In genomic region chr14:105581551-105582341, GRCh38 we compare ENCODE assay signal across 11 cellular contexts. TPM values are rescaled to one million over a fixed set of nuclear protein-coding genes. Genes with fewer than 3 reads are reported as not detected.
DNase-seq lines count a peak whose midpoint lies in the region; ATAC-seq and TF ChIP-seq lines count a peak whose summit lies in the region.
"Had no signal": no experiment of that assay in that cellular context is flagged by ENCODE, and none has a peak within 500 bp of the region (broad histone marks: within the 10 kb centered on the region; RNA-seq: fewer than 3 reads in every experiment).

No MANE protein-coding gene starts in this region.

- no peak overlapping the region for H3K4me3 ChIP-seq in GM12864 (ENCODE audit: low read depth, low read length)
- H3K4me3 ChIP-seq in right atrium auricular region, result no peak overlapping the region

- no peaks in the 10 kb centered on the region for H3K27me3 Mint-ChIP-seq in activated T-cell treated with anti-CD3 and anti-CD28 coated beads, Interleukin-2, amount 50 U/mL, for 4 hours (ENCODE audit: low read depth)

- ATAC-seq in GM21367 (IDR thresholded peaks at IDR 0.05; ENCODE audit: unreplicated experiment), result peak; percentile 44
- peak; percentile 47 for ATAC-seq in HG03280 (IDR thresholded peaks at IDR 0.05; ENCODE audit: unreplicated experiment)
- ATAC-seq in activated T-cell treated with anti-CD3 and anti-CD28 coated beads, Interleukin-2, amount 50 U/mL, for 4 hours, result no peak
- ATAC-seq in left ventricle myocardium superior, result no peak

- no peaks in the 10 kb centered on the region for H3K27me3 ChIP-seq in right atrium auricular region
- H3K27me3 ChIP-seq: neutrophil had no signal

- no peaks in the 10 kb centered on the region for H3K36me3 ChIP-seq in right atrium auricular region
- H3K36me3 ChIP-seq: neutrophil had no signal

- H3K4me1 ChIP-seq in right atrium auricular region, result no peaks in the 10 kb centered on the region

- no peaks in the 10 kb centered on the region for H3K9me3 Mint-ChIP-seq in activated T-cell treated with anti-CD3 and anti-CD28 coated beads, Interleukin-2, amount 50 U/mL, for 4 hours

- no peak overlapping the region for H3K4me3 Mint-ChIP-seq in activated T-cell treated with anti-CD3 and anti-CD28 coated beads, Interleukin-2, amount 50 U/mL, for 4 hours

- no peaks in the 10 kb centered on the region for H3K36me3 Mint-ChIP-seq in activated T-cell treated with anti-CD3 and anti-CD28 coated beads, Interleukin-2, amount 50 U/mL, for 4 hours (ENCODE audit: insufficient read depth)

- intact Hi-C loops in left ventricle myocardium superior (cut with micrococcal nuclease), result no loop called here

- DNase-seq in GM12864 (ENCODE audit: low read depth) (peak; percentile 82), islet precursor cell (peak; percentile 44), cerebellum (ENCODE audit: low spot score) (no peak), right atrium auricular region (ENCODE audit: low spot score) (no peak), left ventricle myocardium superior (no peak)
- DNase-seq in activated T-cell treated with anti-CD3 and anti-CD28 coated beads, Interleukin-2, amount 50 U/mL, for 4 hours, result no peak
- DNase-seq: activated CD8-positive, alpha-beta memory T cell treated with anti-CD3 and anti-CD28 coated beads, Interleukin-2, amount 50 U/mL, for 48 hours; C1 segment of cervical spinal cord had no signal

- no peak for TF ChIP-seq CTCF in GM12864 (IDR thresholded peaks at IDR 0.05; ENCODE audit: low read depth, low read length, missing control alignments)
- no peak for TF ChIP-seq CTCF in right atrium auricular region (IDR thresholded peaks at IDR 0.05)

- H3K4me1 Mint-ChIP-seq in activated T-cell treated with anti-CD3 and anti-CD28 coated beads, Interleukin-2, amount 50 U/mL, for 4 hours (ENCODE audit: low read depth), result peaks cover 6% of the 10 kb centered on the region

- no peak overlapping the region for H3K27ac ChIP-seq in right atrium auricular region
- H3K27ac ChIP-seq: neutrophil had no signal

- H3K9me3 ChIP-seq in right atrium auricular region, result no peaks in the 10 kb centered on the region
- H3K9me3 ChIP-seq: neutrophil had no signal

RNA-seq across cellular contexts. Expression of gene TMEM121, which starts 55.4 kb away (rescaled TPM):
- total RNA-seq in cerebellum (12.5 TPM), right atrium auricular region (1 to 10 TPM; 3.4 to 5.8 TPM), left ventricle myocardium superior (4.0 TPM)
- 10 to 100 TPM; 14.4 to 24.6 (median 19.5) TPM for total RNA-seq in activated T-cell treated with anti-CD3 and anti-CD28 coated beads, Interleukin-2, amount 50 U/mL, for 4 hours

Comparison
In these comparisons a context has a peak if more than half of its experiments do, and no peak if none do; other contexts are left out.
1. DNase-seq: peak in GM12864 (single experiment) and islet precursor cell (single experiment); none in cerebellum (single experiment), activated T-cell treated with anti-CD3 and anti-CD28 coated beads, Interleukin-2, amount 50 U/mL, for 4 hours (single experiment), right atrium auricular region (single experiment) and left ventricle myocardium superior (single experiment).
2. ATAC-seq: peak in GM21367 (single experiment) and HG03280 (single experiment); none in activated T-cell treated with anti-CD3 and anti-CD28 coated beads, Interleukin-2, amount 50 U/mL, for 4 hours (0 of 2) and left ventricle myocardium superior (single experiment).